8 cellular contexts compared by ENCODE assay signal in the genomic region with DNA sequence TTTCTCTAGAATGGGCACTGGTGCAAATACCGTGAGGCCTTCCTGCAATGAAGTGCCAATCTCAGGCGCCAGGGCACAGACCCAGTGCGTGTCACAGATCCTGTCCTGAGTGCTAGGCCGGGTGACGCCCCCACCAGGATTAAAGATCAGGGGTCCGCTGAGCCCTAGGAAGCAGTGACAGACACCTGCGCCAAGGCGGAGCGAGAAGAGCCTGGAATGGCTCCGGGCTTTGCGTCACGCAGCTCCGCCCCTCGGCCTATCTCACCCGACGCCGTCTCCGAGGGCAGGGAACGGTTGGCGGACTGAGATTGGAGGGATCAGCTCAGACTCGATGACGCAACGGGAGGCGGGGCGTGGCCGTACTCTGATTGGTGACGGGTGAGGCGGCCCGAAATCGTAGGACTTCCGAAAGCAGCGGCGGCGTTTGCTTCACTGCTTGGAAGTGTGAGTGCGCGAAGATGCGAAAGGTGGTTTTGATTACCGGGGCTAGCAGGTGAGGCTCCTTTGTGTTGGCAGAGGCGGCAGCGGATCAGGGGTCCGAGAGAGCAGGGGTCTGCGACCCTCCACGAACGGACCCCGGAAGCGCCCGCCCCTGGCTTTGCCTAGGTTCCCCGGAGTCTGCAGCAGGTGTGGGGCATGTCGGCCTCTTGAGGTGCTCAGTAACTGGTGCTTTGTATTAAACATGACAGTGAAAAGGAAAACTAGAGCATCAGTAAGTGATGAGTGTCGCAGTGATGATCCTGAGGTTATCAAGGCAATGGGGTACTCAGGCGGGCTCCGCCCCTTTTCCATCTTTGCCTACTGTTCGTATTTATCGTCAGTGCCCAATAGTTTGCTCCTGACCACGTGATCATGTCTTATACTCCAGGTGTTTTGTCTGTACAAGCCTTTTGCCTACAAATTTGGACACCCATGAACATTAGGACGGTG.
DNase-seq lines count a peak whose midpoint lies in the region; ATAC-seq lines count a peak whose summit lies in the region.
"Not testable (repeated sequence)": the region's sequence is repeated elsewhere in the genome, so short reads cannot be mapped to it uniquely, and the experiment has no call there.

No MANE protein-coding gene starts in this region.

- H3K36me3 ChIP-seq in CD4-positive, alpha-beta memory T cell (ENCODE audit: insufficient read depth, low read length); ectodermal cell (ENCODE audit: control insufficient read depth, insufficient read depth, low read length): not testable (repeated sequence)

- peak overlapping the region; percentile 70 for H3K27ac ChIP-seq in CD4-positive, alpha-beta memory T cell (ENCODE audit: low read depth, low read length)
- not testable (repeated sequence) for H3K27ac ChIP-seq in ectodermal cell (ENCODE audit: insufficient read depth, low read depth, low read length, poor library complexity, severe bottlenecking)

- WGBS in ectodermal cell, 2 experiments: 48 to 52% methylated on average over 29 to 30 of the region's 56 CpGs

- peaks cover 1 to 17% (median 4%) of the 10 kb centered on the region in 4 donors for H3K4me1 Mint-ChIP-seq in CD4-positive, alpha-beta memory T cell
- H3K4me1 Mint-ChIP-seq in memory B cell: not testable (repeated sequence)

- H3K27me3 Mint-ChIP-seq in CD4-positive, alpha-beta memory T cell; memory B cell: not testable (repeated sequence)

- POLR2A ChIA-PET in CD4-positive, alpha-beta memory T cell (lab: Charles Lee; ENCODE audit: partially characterized antibody): not testable (repeated sequence)

- H3K36me3 Mint-ChIP-seq in CD4-positive, alpha-beta memory T cell; memory B cell: not testable (repeated sequence)

- ATAC-seq in GM19467 (IDR thresholded peaks at IDR 0.05; ENCODE audit: unreplicated experiment): peak; percentile 100
- peak; percentile 99 for ATAC-seq in HG03571 (IDR thresholded peaks at IDR 0.05; ENCODE audit: unreplicated experiment)
- peak; percentile 98 for ATAC-seq in memory B cell (ENCODE audit: low read depth)

- not testable (repeated sequence) for H3K9me3 ChIP-seq in CD4-positive, alpha-beta memory T cell (ENCODE audit: control insufficient read depth in 1 of 2, low read length in 2 of 2); ectodermal cell (ENCODE audit: control insufficient read depth, low read length)

- peak overlapping the region; percentile 94 to 99 (median 97) for H3K27ac Mint-ChIP-seq in CD4-positive, alpha-beta memory T cell
- H3K27ac Mint-ChIP-seq in memory B cell: peak overlapping the region; percentile 95

- H3K4me3 Mint-ChIP-seq in CD4-positive, alpha-beta memory T cell: peak overlapping the region; percentile 92 to 98 (median 96)
- H3K4me3 Mint-ChIP-seq in memory B cell: peak overlapping the region; percentile 88

- not testable (repeated sequence) for H3K27me3 ChIP-seq in CD4-positive, alpha-beta memory T cell (ENCODE audit: insufficient read depth, low read length); ectodermal cell (ENCODE audit: control insufficient read depth, insufficient read depth, low read length, poor library complexity, severe bottlenecking)

- peak overlapping the region in 1 of 2 donors; percentile 41 for H3K4me3 ChIP-seq in CD4-positive, alpha-beta memory T cell (ENCODE audit: low read length in 2 of 2)
- peak overlapping the region; percentile 35 for H3K4me3 ChIP-seq in ectodermal cell (ENCODE audit: insufficient read depth, low read depth, low read length)

- not testable (repeated sequence) for H3K9me3 Mint-ChIP-seq in CD4-positive, alpha-beta memory T cell; memory B cell

- CTCF ChIA-PET in CD4-positive, alpha-beta memory T cell (lab: Charles Lee; ENCODE audit: partially characterized antibody): not testable (repeated sequence)

- intact Hi-C loops in CD4-positive, alpha-beta memory T cell (cut with micrococcal nuclease): loop anchor here (10.0 kb wide), 1 partner anchor 381 kb away; a partner anchor contains a TSS

- DNase-seq in CD4-positive, alpha-beta memory T cell: peak; percentile 82 to 89 (median 87)
- DNase-seq in NCI-H82 treated with DMSO at 0.1 percent for 48 hours (lab: John Stamatoyannopoulos, UW; ENCODE audit: unreplicated experiment): peak; percentile 2
- peak; percentile 54 to 60 for DNase-seq in activated CD8-positive, alpha-beta memory T cell treated with anti-CD3 and anti-CD28 coated beads for 1 hour (ENCODE audit: extremely low read depth in 1 of 2, low read depth in 1 of 2)
- DNase-seq in memory B cell (ENCODE audit: low spot score in 2 of 2): peak; percentile 74 to 78
- peak; percentile 40 to 52 (median 45) for DNase-seq in stimulated activated CD4-positive, alpha-beta T cell treated with anti-CD3 and anti-CD28 coated beads, TNF-alpha, amount 100 ng/mL, for 1 hour (ENCODE audit: low read depth in 3 of 3, low spot score in 1 of 3)

- not testable (repeated sequence) for H3K4me1 ChIP-seq in CD4-positive, alpha-beta memory T cell (ENCODE audit: insufficient read depth, low read length); ectodermal cell (ENCODE audit: control insufficient read depth, insufficient read depth, low read length)

Comparison
In these comparisons a context has a peak if more than half of its experiments do, and no peak if none do; other contexts are left out.
1. DNase-seq: peak in every context shown above with its lines; median percentile 87 in CD4-positive, alpha-beta memory T cell; 76 in memory B cell; 57 in activated CD8-positive, alpha-beta memory T cell treated with anti-CD3 and anti-CD28 coated beads for 1 hour; 45 in stimulated activated CD4-positive, alpha-beta T cell treated with anti-CD3 and anti-CD28 coated beads, TNF-alpha, amount 100 ng/mL, for 1 hour; 2 in NCI-H82 treated with DMSO at 0.1 percent for 48 hours.